Comparison of ENCODE assay signal across 8 cellular contexts in genomic region chr17:29140051-29140582, GRCh38. TPM values are rescaled to one million over a fixed set of nuclear protein-coding genes. Genes with fewer than 3 reads are reported as not detected.
DNase-seq lines count a peak whose midpoint lies in the region; ATAC-seq and TF ChIP-seq lines count a peak whose summit lies in the region.

No MANE protein-coding gene starts in this region.

- no peaks in the 10 kb centered on the region for H3K27me3 Mint-ChIP-seq in activated CD4-positive, alpha-beta memory T cell treated with anti-CD3 and anti-CD28 coated beads for 36 hours

- no peaks in the 10 kb centered on the region for H3K9me3 Mint-ChIP-seq in activated CD4-positive, alpha-beta memory T cell treated with anti-CD3 and anti-CD28 coated beads for 36 hours

- peak overlapping the region; percentile 54 for H3K4me2 ChIP-seq in GM23248 (ENCODE audit: unreplicated experiment)

- H3K4me1 ChIP-seq in GM23248 (ENCODE audit: insufficient read depth) (peaks cover 54% of the 10 kb centered on the region), duodenal mucosa (ENCODE audit: control insufficient read depth in 1 of 2, insufficient read depth in 2 of 2, low read length in 2 of 2) (peaks cover 40 to 47% of the 10 kb centered on the region in 2 donors), mucosa of descending colon (ENCODE audit: low read depth) (peaks cover 20% of the 10 kb centered on the region)

- no peaks in the 10 kb centered on the region for H3K27me3 ChIP-seq in GM23248 (replicated peaks; ENCODE audit: insufficient read depth)
- H3K27me3 ChIP-seq in duodenal mucosa (ENCODE audit: control insufficient read depth in 1 of 2, insufficient read depth in 2 of 2, low read length in 2 of 2), result no peaks in the 10 kb centered on the region

- peaks cover 38% of the 10 kb centered on the region for H3F3A ChIP-seq in GM23248 (ENCODE audit: insufficient read depth)

- peak overlapping the region; percentile 56 for H2AFZ ChIP-seq in GM23248

- H3K4me1 Mint-ChIP-seq in activated CD4-positive, alpha-beta memory T cell treated with anti-CD3 and anti-CD28 coated beads for 36 hours (ENCODE audit: low read depth), result peaks cover 69% of the 10 kb centered on the region

- peak overlapping the region; percentile 93 for H3K4me3 Mint-ChIP-seq in activated CD4-positive, alpha-beta memory T cell treated with anti-CD3 and anti-CD28 coated beads for 36 hours

- H3K9me3 ChIP-seq in GM23248 (ENCODE audit: low read depth) (no peaks in the 10 kb centered on the region), duodenal mucosa (ENCODE audit: control insufficient read depth in 1 of 2, low read length in 2 of 2) (no peaks in the 10 kb centered on the region), mucosa of descending colon (no peaks in the 10 kb centered on the region)

- peak; percentile 85 for ATAC-seq in mucosa of descending colon

- H3K27ac Mint-ChIP-seq in activated CD4-positive, alpha-beta memory T cell treated with anti-CD3 and anti-CD28 coated beads for 36 hours, result peak overlapping the region; percentile 97

- H3K79me2 ChIP-seq in GM23248 (ENCODE audit: insufficient read depth), result peaks cover 47% of the 10 kb centered on the region

- POLR2A ChIA-PET in activated CD4-positive, alpha-beta memory T cell treated with anti-CD3 and anti-CD28 coated beads for 36 hours (lab: Charles Lee), result interaction anchor here (1.0 to 4.5 kb wide), 9 partner anchors 8 to 421 kb away, joined by 3 to 20 read pairs (median 7); partner anchors contain the start of genes NUFIP2, PHF12 and RPL23A

- H3K4me3 ChIP-seq in GM23248, result peak overlapping the region; percentile 61
- peak overlapping the region; percentile 66 for H3K4me3 ChIP-seq in duodenal mucosa (ENCODE audit: low read depth in 1 of 2, low read length in 2 of 2)
- no peak overlapping the region for H3K4me3 ChIP-seq in mucosa of descending colon

- H3K9me2 ChIP-seq in GM23248 (ENCODE audit: insufficient read depth), result no peaks in the 10 kb centered on the region

- H3K27ac ChIP-seq in GM23248 (peak overlapping the region; percentile 60), duodenal mucosa (ENCODE audit: low read depth, low read length) (peak overlapping the region; percentile 13)

- in situ Hi-C loops in GM23248 (cut with MboI), result no loop called here

- peaks cover 2% of the 10 kb centered on the region for H3K36me3 Mint-ChIP-seq in activated CD4-positive, alpha-beta memory T cell treated with anti-CD3 and anti-CD28 coated beads for 36 hours

- intact Hi-C loops in activated CD4-positive, alpha-beta memory T cell treated with anti-CD3 and anti-CD28 coated beads for 36 hours (cut with micrococcal nuclease), result loop anchor here (2.0 to 10.0 kb wide), 3 partner anchors 155 to 425 kb away; partner anchors contain the start of genes ABHD15, NUFIP2, TAOK1 and TP53I13
- intact Hi-C loops in mucosa of descending colon (cut with DNase I, micrococcal nuclease), result no loop called here

- CTCF ChIA-PET in activated CD4-positive, alpha-beta memory T cell treated with anti-CD3 and anti-CD28 coated beads for 36 hours (lab: Charles Lee), result interaction anchor here (0.8 to 18.9 kb wide), 12 partner anchors 7 to 414 kb away, joined by 3 to 394 read pairs (median 5); partner anchors contain the start of genes MYO18A and TLCD1

- 1% methylated on average over 10 to 14 of the region's 14 CpGs for WGBS in GM23248 (ENCODE audit: low coverage in 1 of 2, low lambda C conversion rate in 2 of 2, missing lambda C conversion rate in 2 of 2), 2 experiments

- peak; percentile 45 for DNase-seq in COLO829 (ENCODE audit: low spot score)
- DNase-seq in GM23248, result peak; percentile 89
- DNase-seq in NCI-H510A treated with DMSO at 0.1 percent for 48 hours (lab: John Stamatoyannopoulos, UW), result peak; percentile 47
- DNase-seq in activated CD4-positive, alpha-beta memory T cell treated with anti-CD3 and anti-CD28 coated beads for 36 hours, result peak; percentile 93
- peak; percentile 88 to 92 (median 89) for DNase-seq in mucosa of descending colon
- peak; percentile 77 to 84 for DNase-seq in stimulated activated CD8-positive, alpha-beta memory T cell treated with anti-CD3 and anti-CD28 coated beads, Interleukin-2, amount 100 ng/mL, for 48 hours (ENCODE audit: low read depth in 2 of 2)
- no peak for DNase-seq in NCI-H446 (lab: John Stamatoyannopoulos, UW)

- TF ChIP-seq CTCF in mucosa of descending colon (IDR thresholded peaks at IDR 0.05), result no peak

- no peaks in the 10 kb centered on the region for H4K20me1 ChIP-seq in GM23248 (ENCODE audit: insufficient read depth)

- H3K9ac ChIP-seq in GM23248, result peak overlapping the region; percentile 69
- peak overlapping the region; percentile 48 to 55 for H3K9ac ChIP-seq in duodenal mucosa (ENCODE audit: low read depth in 1 of 2, low read length in 2 of 2)

- H3K36me3 ChIP-seq in GM23248 (ENCODE audit: low read depth), result no peaks in the 10 kb centered on the region
- H3K36me3 ChIP-seq in duodenal mucosa (ENCODE audit: control insufficient read depth in 1 of 2, insufficient read depth in 2 of 2, low read length in 2 of 2), result peaks cover 0 to 4% of the 10 kb centered on the region in 2 donors
- H3K36me3 ChIP-seq in mucosa of descending colon (ENCODE audit: low read depth), result no peaks in the 10 kb centered on the region

RNA-seq across cellular contexts. Expression of gene MYO18A, which starts 40.1 kb away (rescaled TPM):
- total RNA-seq in GM23248 (2014; rRNA removed; shearing (Covaris generic)), result 30.5 and 33.9 TPM in 2 replicates
- 12.6 and 16.0 TPM in 2 replicates for polyA plus RNA-seq in GM23248 (2016; fragmentation: Nextera tagmentation; extraction: Ambion mirVana)
- 10 to 100 TPM; 46.3 to 47.1 TPM for total RNA-seq in activated CD4-positive, alpha-beta memory T cell treated with anti-CD3 and anti-CD28 coated beads for 36 hours
- 100 to 1,000 TPM in 1 of 3 donors, 10 to 100 TPM in 2; 84.9 to 111 (median 93.3) TPM for total RNA-seq in mucosa of descending colon

Comparison
In these comparisons a context has a peak if more than half of its experiments do, and no peak if none do; other contexts are left out.
1. DNase-seq: peak in COLO829 (single experiment), GM23248 (single experiment), NCI-H510A treated with DMSO at 0.1 percent for 48 hours (single experiment), activated CD4-positive, alpha-beta memory T cell treated with anti-CD3 and anti-CD28 coated beads for 36 hours (single experiment), mucosa of descending colon (3 of 3) and stimulated activated CD8-positive, alpha-beta memory T cell treated with anti-CD3 and anti-CD28 coated beads, Interleukin-2, amount 100 ng/mL, for 48 hours (2 of 2); none in NCI-H446 (0 of 2).